ENCODE assay signal across 8 cellular contexts in the genomic region with DNA sequence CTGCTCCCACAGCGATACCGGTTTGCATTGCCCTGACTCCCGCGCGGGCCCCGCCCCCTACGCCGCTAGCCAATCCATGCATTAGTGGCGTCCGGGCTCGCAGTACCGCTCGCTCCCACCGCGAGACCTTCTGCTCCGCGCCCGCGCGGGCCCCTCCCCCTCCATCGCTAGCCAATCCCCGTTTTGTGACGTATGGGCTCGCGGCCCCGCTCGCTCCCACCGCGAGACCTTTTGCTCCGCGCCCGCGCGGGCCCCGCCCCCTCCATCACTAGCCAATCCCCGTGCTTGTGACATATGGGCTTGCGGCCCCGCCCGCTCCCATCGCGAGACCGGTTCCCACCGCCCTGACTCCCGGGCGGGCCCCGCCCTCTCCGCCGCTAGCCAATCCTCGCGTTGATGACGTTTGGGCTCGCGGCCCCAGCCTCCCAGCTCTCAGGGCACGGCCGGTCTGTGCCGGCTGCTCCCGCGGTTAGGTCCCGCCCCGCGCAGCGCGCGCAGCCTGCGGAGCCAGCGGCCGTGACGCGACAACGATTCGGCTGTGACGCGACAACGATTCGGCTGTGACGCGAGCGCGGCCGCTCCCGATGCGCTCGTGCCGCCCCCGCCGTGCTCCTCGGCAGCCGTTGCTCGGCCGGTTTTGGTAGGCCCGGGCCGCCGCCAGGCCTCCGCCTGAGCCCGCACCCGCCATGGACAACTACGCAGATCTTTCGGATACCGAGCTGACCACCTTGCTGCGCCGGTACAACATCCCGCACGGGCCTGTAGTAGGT. TPM values are rescaled to one million over a fixed set of nuclear protein-coding genes. Genes with fewer than 3 reads are reported as not detected.
DNase-seq lines count a peak whose midpoint lies in the region; ATAC-seq and TF ChIP-seq lines count a peak whose summit lies in the region.

A gene (plus strand): TSS at position 497 of the 770 bp plus-strand sequence. CDS start 190 bp downstream, at position 687.

- DNase-seq in DMS 273 treated with DMSO at 0.1 percent for 48 hours (lab: John Stamatoyannopoulos, UW) = peak; percentile 97
- DNase-seq in PC-3 = peak; percentile 98
- DNase-seq in activated T-cell treated with anti-CD3 and anti-CD28 coated beads, Interleukin-2, amount 50 U/mL, for 1 hour = peak; percentile 95
- peak; percentile 90 for DNase-seq in epithelial cell of prostate (ENCODE audit: low read depth, low spot score)
- peak; percentile 93 for DNase-seq in stimulated activated CD8-positive, alpha-beta memory T cell treated with anti-CD3 and anti-CD28 coated beads, Interleukin-4, amount 100 ng/mL, for 48 hours

- H3K27ac ChIP-seq in PC-3 (ENCODE audit: low read length) = peak within 1 kb of the TSS; percentile 82
- H3K27ac ChIP-seq in epithelial cell of prostate = peak within 1 kb of the TSS; percentile 79
- peak within 1 kb of the TSS; percentile 92 for H3K27ac ChIP-seq in mucosa of rectum (ENCODE audit: low read depth in 2 of 2, low read length in 2 of 2)

- peak within 1 kb of the TSS; percentile 98 for H3K9ac ChIP-seq in PC-3 (ENCODE audit: low read length)
- peak within 1 kb of the TSS; percentile 75 to 93 for H3K9ac ChIP-seq in mucosa of rectum (ENCODE audit: low read depth in 1 of 2, low read length in 2 of 2)

- H3K36me3 ChIP-seq in PC-3 (ENCODE audit: low read depth, low read length) (no peaks in the 10 kb centered on the region; the same call in 1 of the 2 replicates), mucosa of rectum (ENCODE audit: control insufficient read depth in 2 of 2, insufficient read depth in 2 of 2, low read length in 2 of 2) (no peaks in the 10 kb centered on the region)

- H3K27me3 ChIP-seq in PC-3 (ENCODE audit: low read length) (no peaks in the 10 kb centered on the region), mucosa of rectum (ENCODE audit: control insufficient read depth in 2 of 2, insufficient read depth in 2 of 2, low read length in 2 of 2) (peaks cover 2 to 8% of the 10 kb centered on the region in 2 donors)

- no TSS peak for BruUV-seq in PC-3 (replicated peaks; lab: Mats Ljungman, UMichigan)

- TF ChIP-seq CTCF in PC-3 (conservative IDR thresholded peaks at IDR 0.05; ENCODE audit: low read depth, low read length) = no peak

- H3K9me3 ChIP-seq in PC-3 (ENCODE audit: low read length) = no peaks in the 10 kb centered on the region
- H3K9me3 ChIP-seq in mucosa of rectum (ENCODE audit: control insufficient read depth in 2 of 2, low read length in 2 of 2) = no peaks in the 10 kb centered on the region

- H3K9me2 ChIP-seq in PC-3 (replicated peaks; ENCODE audit: low read length) = no peaks in the 10 kb centered on the region

- TF ChIP-seq EP300 in Ishikawa (IDR thresholded peaks at IDR 0.05; ENCODE audit: borderline replicate concordance) = no peak

- peak; percentile 78 for ATAC-seq in GM21529 (IDR thresholded peaks at IDR 0.05; ENCODE audit: unreplicated experiment)
- peak; percentile 78 for ATAC-seq in PC-3

- peak within 1 kb of the TSS; percentile 74 for H2AFZ ChIP-seq in PC-3 (ENCODE audit: low read length)

- peaks cover 42% of the 10 kb centered on the region for H3K79me2 ChIP-seq in PC-3 (ENCODE audit: low read length)

- TF ChIP-seq RAD21 in Ishikawa (IDR thresholded peaks at IDR 0.05; ENCODE audit: low read depth) = no peak

- intact Hi-C loops in PC-3 (cut with micrococcal nuclease) = loop anchor here (10.0 kb wide), 1 partner anchor 404 kb away; a partner anchor contains a TSS

- H3K4me1 ChIP-seq in PC-3 (ENCODE audit: insufficient read depth, low read length) = peaks cover 21% of the 10 kb centered on the region
- peaks cover 14 to 16% of the 10 kb centered on the region in 2 donors for H3K4me1 ChIP-seq in mucosa of rectum (ENCODE audit: control insufficient read depth in 2 of 2, insufficient read depth in 2 of 2, low read length in 2 of 2)

- CTCF ChIA-PET in PC-3 (lab: Charles Lee) = no interaction called here

- H4K20me1 ChIP-seq in PC-3 (ENCODE audit: low read length) = peaks cover 5% of the 10 kb centered on the region; the same call in 1 of the 2 replicates

- POLR2A ChIA-PET in PC-3 (lab: Charles Lee; ENCODE audit: unreplicated experiment) = interaction anchor here (0.5 to 0.7 kb wide), 4 partner anchors 10 to 74 kb away, joined by 3 to 13 read pairs (median 6); no protein-coding TSS in a partner anchor

- H3K4me3 ChIP-seq in PC-3 (ENCODE audit: low read length) (peak within 1 kb of the TSS; percentile 95), mucosa of rectum (ENCODE audit: low read length in 2 of 2) (peak within 1 kb of the TSS; percentile 73 to 74)

- H3K4me2 ChIP-seq in PC-3 (ENCODE audit: low read length) = peak within 1 kb of the TSS; percentile 98

- no peaks in the 10 kb centered on the region for H3F3A ChIP-seq in PC-3 (ENCODE audit: low read length, unreplicated experiment)

TF ChIP-seq in Ishikawa, 13 proteins besides CTCF, POLR2A, EP300 and RAD21:
- TF ChIP-seq YY1 (IDR thresholded peaks at IDR 0.05; ENCODE audit: low read depth) = no peak
- TF ChIP-seq CREB1 (IDR thresholded peaks at IDR 0.05; ENCODE audit: low read depth) = peak; percentile 95
- 0 out of 2 replicates have a peak, but pooled peaks have one; percentile 15 for TF ChIP-seq TCF12 (IDR thresholded peaks at IDR 0.05; ENCODE audit: low read depth)
- TF ChIP-seq TAF1 (IDR thresholded peaks at IDR 0.05; ENCODE audit: low read depth) = peak; percentile 53
- TF ChIP-seq EGR1 (IDR thresholded peaks at IDR 0.05) = 0 out of 2 replicates have a peak, but pooled peaks have one; percentile 39

RNA-seq across cellular contexts. Expression of the gene that starts here (rescaled TPM):
- total RNA-seq in PC-3 (2014; rRNA removed) = 46.8 and 49.0 TPM in 2 replicates

Comparison
In these comparisons a context has a peak if more than half of its experiments do, and no peak if none do; other contexts are left out.
1. Peak in every context shown above with its lines: DNase-seq, ATAC-seq, H3K4me3 ChIP-seq and H3K27ac ChIP-seq.